In genomic region chr9:23123048-23123632, GRCh38 we compare ENCODE assay signal across 8 cellular contexts.
DNase-seq lines count a peak whose midpoint lies in the region; ATAC-seq and TF ChIP-seq lines count a peak whose summit lies in the region.

No MANE protein-coding gene starts in this region.

- no peaks in the 10 kb centered on the region for H3K27me3 ChIP-seq in Panc1 (ENCODE audit: control insufficient read depth, insufficient read depth, low read length)

- POLR2A ChIA-PET in Panc1 (lab: Charles Lee): no interaction called here

- BruUV-seq in Panc1 (replicated peaks; lab: Mats Ljungman, UMichigan): no TSS peak

- in situ Hi-C loops in ACHN (cut with HindIII; ENCODE audit: low pct_ligation_motif_present, low pct_unique_long_range_greater_than_20kb, low sequenced_read_pairs) (no loop called here), Panc1 (cut with HindIII; ENCODE audit: low pct_unique_long_range_greater_than_20kb, low sequenced_read_pairs) (no loop called here)

- CTCF ChIA-PET in Panc1 (lab: Charles Lee): no interaction called here

- peak; percentile 35 for DNase-seq in ACHN
- no peak for DNase-seq in Panc1 (ENCODE audit: low read depth, low spot score)
- peak; percentile 53 for DNase-seq in fibroblast of the aortic adventitia (ENCODE audit: low read depth)
- peak; percentile 16 for DNase-seq in retinal pigment epithelial cell (ENCODE audit: low read depth)

- no peaks in the 10 kb centered on the region for H3K4me1 ChIP-seq in Panc1 (ENCODE audit: control insufficient read depth, insufficient read depth, low read length)

- no peak overlapping the region for H3K27ac ChIP-seq in Panc1 (ENCODE audit: low read length)

- no peaks in the 10 kb centered on the region for H3K36me3 ChIP-seq in Panc1 (ENCODE audit: control insufficient read depth, insufficient read depth, low read length)

- intact Hi-C loops in Panc1 (cut with micrococcal nuclease; ENCODE audit: unreplicated experiment): loop anchor here (5.0 kb wide), 1 partner anchor 369 kb away; no protein-coding TSS in a partner anchor

- ATAC-seq in GM21390 (IDR thresholded peaks at IDR 0.05; ENCODE audit: unreplicated experiment) (peak; percentile 55), Panc1 (no peak), GM19395 (IDR thresholded peaks at IDR 0.05; ENCODE audit: unreplicated experiment) (no peak), HG02840 (IDR thresholded peaks at IDR 0.05; ENCODE audit: low FRiP score, unreplicated experiment) (no peak), HG03139 (IDR thresholded peaks at IDR 0.05; ENCODE audit: unreplicated experiment) (no peak)

- no peaks in the 10 kb centered on the region for H3K9me3 ChIP-seq in Panc1 (ENCODE audit: control insufficient read depth, insufficient read depth, low read depth, low read length)

- H3K4me3 ChIP-seq in Panc1 (ENCODE audit: low read depth in 2 of 2, low read length in 2 of 2) (no peak overlapping the region), fibroblast of the aortic adventitia (ENCODE audit: low read depth, low read length) (no peak overlapping the region), retinal pigment epithelial cell (ENCODE audit: low read length) (no peak overlapping the region)

- TF ChIP-seq CTCF in Panc1 (IDR thresholded peaks at IDR 0.05) (peak; percentile 44; the same call in 1 of the 2 replicates), fibroblast of the aortic adventitia (IDR thresholded peaks at IDR 0.05; ENCODE audit: insufficient read depth, low read length) (peak; percentile 67), retinal pigment epithelial cell (conservative IDR thresholded peaks at IDR 0.05; ENCODE audit: low read depth, low read length) (peak; percentile 77)
